Comparison of ENCODE assay signal across 13 cellular contexts in genomic region chr17:7407483-7408231, GRCh38. TPM values are rescaled to one million over a fixed set of nuclear protein-coding genes. Genes with fewer than 3 reads are reported as not detected.
DNase-seq lines count a peak whose midpoint lies in the region; ATAC-seq and TF ChIP-seq lines count a peak whose summit lies in the region.
"Had no signal": no experiment of that assay in that cellular context is flagged by ENCODE, and none has a peak within 500 bp of the region (broad histone marks: within the 10 kb centered on the region; RNA-seq: fewer than 3 reads in every experiment).

NLGN2 (plus strand) TSS chr17:7407845; CDS start chr17:7408256, 411 bp downstream.

- no peaks in the 10 kb centered on the region for H3K79me2 ChIP-seq in mesendoderm (ENCODE audit: control insufficient read depth, insufficient read depth, low read length)

- WGBS in adipose tissue, 3 donors: 46 to 57% (median 55%) methylated on average over 8 to 10 of the region's 11 CpGs
- WGBS in mesendoderm (ENCODE audit: extremely low coverage, insufficient coverage, low lambda C conversion rate): no CpG with 5 or more reads among the region's 11 CpGs

- DNase-seq in activated naive CD8-positive, alpha-beta T cell treated with anti-CD3 and anti-CD28 coated beads, Interleukin-2, amount 50 U/mL, for 24 hours: no peak
- DNase-seq in mesendoderm (no peak), uterus (no peak)
- DNase-seq: GOT3; mesenchymal stem cell; NCI-H2227 treated with DMSO at 0.1 percent for 48 hours; stimulated activated CD8-positive, alpha-beta memory T cell treated with anti-CD3 and anti-CD28 coated beads, Interleukin-4, amount 100 ng/mL, for 48 hours had no signal

- ATAC-seq in activated naive CD8-positive, alpha-beta T cell treated with anti-CD3 and anti-CD28 coated beads, Interleukin-2, amount 50 U/mL, for 24 hours: no peak
- ATAC-seq in GM18909 (IDR thresholded peaks at IDR 0.05; ENCODE audit: poor library complexity, unreplicated experiment) (no peak), GM21786 (IDR thresholded peaks at IDR 0.05; ENCODE audit: unreplicated experiment) (no peak), GM21717 (IDR thresholded peaks at IDR 0.05; ENCODE audit: unreplicated experiment) (no peak)

- intact Hi-C loops in uterus (cut with DNase I; ENCODE audit: low total_unique reads): no loop called here

- peak within 1 kb of the TSS; percentile 63 for H3K9ac ChIP-seq in mesendoderm (ENCODE audit: low read length)

- no peak for TF ChIP-seq POLR2A in uterus (IDR thresholded peaks at IDR 0.05)

- H3K27me3 ChIP-seq in mesendoderm (ENCODE audit: insufficient read depth, low read length, poor library complexity) (no peaks in the 10 kb centered on the region), uterus (no peaks in the 10 kb centered on the region)

- no peaks in the 10 kb centered on the region for H3K27me3 Mint-ChIP-seq in activated naive CD8-positive, alpha-beta T cell
- peaks cover 3% of the 10 kb centered on the region for H3K27me3 Mint-ChIP-seq in activated naive CD8-positive, alpha-beta T cell treated with anti-CD3 and anti-CD28 coated beads, Interleukin-2, amount 50 U/mL, for 24 hours

- H3K4me3 Mint-ChIP-seq in activated naive CD8-positive, alpha-beta T cell: no peak within 1 kb of the TSS
- H3K4me3 Mint-ChIP-seq in activated naive CD8-positive, alpha-beta T cell treated with anti-CD3 and anti-CD28 coated beads, Interleukin-2, amount 50 U/mL, for 24 hours: no peak within 1 kb of the TSS
- H3K4me3 Mint-ChIP-seq: dendritic cell treated with granulocyte-macrophage colony-stimulating factor and Interleukin-4, amounts not matched to agents 40 ng/mL and 50 ng/mL, for 4 days had no signal

- TF ChIP-seq CTCF in uterus (IDR thresholded peaks at IDR 0.05): no peak

- no peak within 1 kb of the TSS for H2AK5ac ChIP-seq in mesendoderm (ENCODE audit: low read length)

- no peaks in the 10 kb centered on the region for H3K9me3 Mint-ChIP-seq in activated naive CD8-positive, alpha-beta T cell (ENCODE audit: low read depth)
- no peaks in the 10 kb centered on the region for H3K9me3 Mint-ChIP-seq in activated naive CD8-positive, alpha-beta T cell treated with anti-CD3 and anti-CD28 coated beads, Interleukin-2, amount 50 U/mL, for 24 hours
- H3K9me3 Mint-ChIP-seq: dendritic cell treated with granulocyte-macrophage colony-stimulating factor and Interleukin-4, amounts not matched to agents 40 ng/mL and 50 ng/mL, for 4 days had no signal

- H3K79me1 ChIP-seq in mesendoderm (ENCODE audit: low read length): no peaks in the 10 kb centered on the region

- H3K4me1 Mint-ChIP-seq in activated naive CD8-positive, alpha-beta T cell (ENCODE audit: low read depth): peaks cover 18% of the 10 kb centered on the region
- H3K4me1 Mint-ChIP-seq in activated naive CD8-positive, alpha-beta T cell treated with anti-CD3 and anti-CD28 coated beads, Interleukin-2, amount 50 U/mL, for 24 hours: peaks cover 17% of the 10 kb centered on the region

- no peak within 1 kb of the TSS for H4K5ac ChIP-seq in mesendoderm (ENCODE audit: low read length)

- peak within 1 kb of the TSS; percentile 88 for H3K56ac ChIP-seq in mesendoderm (ENCODE audit: low read length)

- peak within 1 kb of the TSS; percentile 57 for H3K18ac ChIP-seq in mesendoderm (ENCODE audit: low read length)

- H2BK120ac ChIP-seq in mesendoderm (ENCODE audit: low read depth, low read length): no peak within 1 kb of the TSS

- H3K27ac Mint-ChIP-seq in activated naive CD8-positive, alpha-beta T cell: peak within 1 kb of the TSS; percentile 61
- H3K27ac Mint-ChIP-seq in activated naive CD8-positive, alpha-beta T cell treated with anti-CD3 and anti-CD28 coated beads, Interleukin-2, amount 50 U/mL, for 24 hours: no peak within 1 kb of the TSS
- H3K27ac Mint-ChIP-seq: dendritic cell treated with granulocyte-macrophage colony-stimulating factor and Interleukin-4, amounts not matched to agents 40 ng/mL and 50 ng/mL, for 4 days had no signal

- no peak within 1 kb of the TSS for H3K4ac ChIP-seq in mesendoderm (ENCODE audit: low read depth, low read length)

- H3K27ac ChIP-seq in adipose tissue (ENCODE audit: low read depth, low read length) (no peak within 1 kb of the TSS), mesendoderm (ENCODE audit: low read depth, low read length) (no peak within 1 kb of the TSS), uterus (peak within 1 kb of the TSS in 1 of 2 donors; percentile 93)

- no peak within 1 kb of the TSS for H4K8ac ChIP-seq in mesendoderm (ENCODE audit: low read depth, low read length)

- no peaks in the 10 kb centered on the region for H3K9me3 ChIP-seq in uterus

- peak within 1 kb of the TSS; percentile 55 for H3K4me2 ChIP-seq in mesendoderm (ENCODE audit: low read length)

- no peak within 1 kb of the TSS for H2BK15ac ChIP-seq in mesendoderm (replicated peaks; ENCODE audit: low read depth)

- peaks cover 9% of the 10 kb centered on the region for H3K4me1 ChIP-seq in mesendoderm (ENCODE audit: control insufficient read depth, low read depth, low read length)
- peaks cover 0 to 5% of the 10 kb centered on the region in 2 donors for H3K4me1 ChIP-seq in uterus

- H3K36me3 Mint-ChIP-seq in activated naive CD8-positive, alpha-beta T cell: no peaks in the 10 kb centered on the region
- no peaks in the 10 kb centered on the region for H3K36me3 Mint-ChIP-seq in activated naive CD8-positive, alpha-beta T cell treated with anti-CD3 and anti-CD28 coated beads, Interleukin-2, amount 50 U/mL, for 24 hours (ENCODE audit: low read depth)

- H3K36me3 ChIP-seq in mesendoderm (ENCODE audit: control insufficient read depth, insufficient read depth, low read length): no peaks in the 10 kb centered on the region
- no peaks in the 10 kb centered on the region for H3K36me3 ChIP-seq in uterus

- H3K23ac ChIP-seq in mesendoderm (ENCODE audit: low read length): peak within 1 kb of the TSS; percentile 80

- no peak within 1 kb of the TSS for H2BK5ac ChIP-seq in mesendoderm (ENCODE audit: low read length)

- H3K4me3 ChIP-seq in mesendoderm (ENCODE audit: low read length) (no peak within 1 kb of the TSS), uterus (no peak within 1 kb of the TSS)

RNA-seq across cellular contexts. Expression of gene NLGN2, which starts in this region (rescaled TPM):
- 10 to 100 TPM in 2 of 3 donors, 1 to 10 TPM in 1; 2.9 to 11.4 (median 10.5) TPM for polyA plus RNA-seq in adipose tissue
- polyA plus RNA-seq in mesendoderm (2013, experiment 1 of 2): 9.3 TPM
- 9.1 TPM for polyA plus RNA-seq in mesendoderm (2013, experiment 2 of 2)
- total RNA-seq in uterus: 10 to 100 TPM; 14.2 to 81.9 (median 19.7) TPM
